8 cellular contexts compared by ENCODE assay signal in the genomic region with DNA sequence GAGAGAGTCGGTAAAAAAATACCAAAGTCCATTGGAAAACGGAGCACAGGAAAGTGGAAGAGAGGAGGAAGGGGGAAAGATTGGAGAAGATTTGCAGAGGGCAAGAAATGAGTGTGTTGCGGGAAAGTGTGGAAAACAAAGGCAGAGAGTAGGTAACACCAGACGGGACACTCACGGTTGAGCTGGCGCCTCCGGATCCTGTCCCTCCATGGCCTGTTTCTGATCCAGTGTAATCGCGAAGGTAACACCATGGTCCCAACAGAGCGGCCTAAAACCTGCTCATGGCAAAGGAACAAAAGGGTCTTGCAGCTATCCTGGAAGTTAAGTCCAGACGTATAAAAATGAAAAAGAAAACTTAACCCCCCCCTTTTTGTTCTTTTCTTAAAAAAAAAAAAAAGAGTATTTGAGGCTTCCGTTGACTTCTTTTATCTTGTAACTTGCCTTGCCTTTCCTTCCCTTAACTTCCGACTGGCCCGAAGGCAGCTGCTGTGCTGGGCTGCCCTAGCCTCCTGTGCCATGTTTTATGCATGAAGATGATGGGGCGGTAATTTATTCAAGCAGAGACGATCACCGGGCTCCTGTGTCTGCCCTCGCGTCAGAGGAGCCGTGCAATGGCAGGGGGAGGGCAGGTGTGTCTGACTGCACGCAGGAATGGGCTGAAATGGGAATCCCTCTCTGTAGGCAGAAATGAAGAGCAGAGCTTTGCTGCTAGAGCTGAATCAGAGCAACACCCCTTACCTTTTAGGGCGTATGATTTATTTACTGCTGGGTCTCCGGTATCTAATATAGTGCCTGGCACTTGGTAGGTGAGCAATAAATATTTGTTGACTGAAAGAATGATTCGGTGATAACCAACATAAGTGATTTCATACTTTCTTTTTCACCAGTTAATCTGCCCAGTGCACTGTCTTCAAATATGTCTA.
A peak's percentile ranks its signal among the peaks of the same experiment; 100 is the strongest.
DNase-seq lines count a peak whose midpoint lies in the region; ATAC-seq and TF ChIP-seq lines count a peak whose summit lies in the region.

No MANE protein-coding gene starts in this region.

- no peak overlapping the region for H3K27ac ChIP-seq in SJCRH30

- no peak overlapping the region for H3K27ac Mint-ChIP-seq in progenitor cell of endocrine pancreas

- H3K4me3 ChIP-seq in SJCRH30 = no peak overlapping the region

- no peaks in the 10 kb centered on the region for H3K36me3 Mint-ChIP-seq in progenitor cell of endocrine pancreas (ENCODE audit: insufficient read depth)

- DNase-seq in DMS 273 treated with DMSO at 0.1 percent for 48 hours (lab: John Stamatoyannopoulos, UW) (peak; percentile 44), UCSD-AML1 (lab: John Stamatoyannopoulos, UW; ENCODE audit: unreplicated experiment) (peak; percentile 52), erythroblast (lab: John Stamatoyannopoulos, UW) (peak; percentile 20 to 35), H4 (ENCODE audit: low spot score) (no peak), progenitor cell of endocrine pancreas (ENCODE audit: low spot score, unreplicated experiment) (no peak), SJCRH30 (no peak)

- peaks cover 6% of the 10 kb centered on the region for H3K4me1 Mint-ChIP-seq in progenitor cell of endocrine pancreas (ENCODE audit: low read depth)

- TF ChIP-seq POLR2A in erythroblast (IDR thresholded peaks at IDR 0.05; ENCODE audit: low read length) = no peak

- no peaks in the 10 kb centered on the region for H3K36me3 ChIP-seq in SJCRH30

- peak; percentile 53 for ATAC-seq in HG02678 (IDR thresholded peaks at IDR 0.05; ENCODE audit: unreplicated experiment)
- no peak for ATAC-seq in GM18861 (IDR thresholded peaks at IDR 0.05; ENCODE audit: unreplicated experiment)

- H3K9me3 ChIP-seq in SJCRH30 (replicated peaks) = no peaks in the 10 kb centered on the region

- H3K4me1 ChIP-seq in SJCRH30 = no peaks in the 10 kb centered on the region

- H3K9me3 Mint-ChIP-seq in progenitor cell of endocrine pancreas (ENCODE audit: low read depth) = no peaks in the 10 kb centered on the region

- no peaks in the 10 kb centered on the region for H3K27me3 ChIP-seq in SJCRH30

- no peak overlapping the region for H3K4me3 Mint-ChIP-seq in progenitor cell of endocrine pancreas (ENCODE audit: low read depth)

- no peak for TF ChIP-seq CTCF in progenitor cell of endocrine pancreas (IDR thresholded peaks at IDR 0.05; ENCODE audit: unreplicated experiment)

- no peaks in the 10 kb centered on the region for H3K27me3 Mint-ChIP-seq in progenitor cell of endocrine pancreas

Comparison
In these comparisons a context has a peak if more than half of its experiments do, and no peak if none do; other contexts are left out.
1. DNase-seq: peak in DMS 273 treated with DMSO at 0.1 percent for 48 hours (single experiment), UCSD-AML1 (single experiment) and erythroblast (2 of 2); none in H4 (single experiment), progenitor cell of endocrine pancreas (single experiment) and SJCRH30 (0 of 2).